Comparison of ENCODE assay signal across 8 cellular contexts in the genomic region with DNA sequence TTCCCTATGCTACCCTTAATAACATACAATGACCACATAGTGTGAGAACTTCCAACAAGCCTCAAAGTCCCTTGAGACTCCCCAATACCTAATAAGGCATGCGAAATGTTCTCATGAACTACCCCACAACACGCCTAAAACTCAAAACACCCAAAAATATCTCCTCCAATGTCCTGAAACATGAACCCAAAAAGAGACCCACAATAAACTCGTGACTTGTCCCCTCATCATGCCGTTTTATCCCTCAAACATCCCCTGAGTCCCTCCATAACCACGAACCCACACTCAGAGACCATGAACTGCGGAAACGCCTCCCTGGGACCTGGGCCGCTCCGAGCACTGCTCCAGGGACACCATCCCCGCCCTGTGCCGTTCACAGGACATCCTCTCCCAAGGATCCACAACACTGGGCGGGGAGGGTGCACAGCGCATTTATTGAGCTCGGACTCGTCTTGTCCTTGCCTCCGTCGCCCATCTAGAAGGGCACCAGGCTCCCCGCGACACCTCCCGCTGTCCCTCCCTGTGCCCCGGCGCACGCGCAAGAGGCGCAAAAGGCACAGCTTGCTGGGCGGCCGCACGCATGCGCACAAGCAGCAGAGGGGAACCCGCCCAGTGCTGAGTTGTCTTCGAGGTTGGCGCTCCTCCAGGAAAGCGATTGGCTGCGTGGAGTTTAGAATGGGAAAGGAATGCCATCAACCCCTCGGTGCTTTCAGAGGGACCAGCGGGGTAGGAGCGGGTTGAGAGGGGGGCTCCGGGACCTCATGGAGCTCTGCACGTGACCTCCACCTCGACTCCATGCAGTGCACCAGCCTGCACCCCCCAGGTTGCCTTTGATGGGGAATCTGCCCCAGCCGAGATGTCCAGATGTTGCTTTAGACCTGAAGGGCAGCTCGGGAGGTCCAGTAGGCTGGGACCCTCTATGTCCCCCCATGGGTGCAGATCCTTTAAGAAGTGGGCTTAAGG. TPM values are rescaled to one million over a fixed set of nuclear protein-coding genes. Genes with fewer than 3 reads are reported as not detected.
A peak's percentile ranks its signal among the peaks of the same experiment; 100 is the strongest.
DNase-seq lines count a peak whose midpoint lies in the region; ATAC-seq and TF ChIP-seq lines count a peak whose summit lies in the region.

No MANE protein-coding gene starts in this region.

- intact Hi-C loops in heart right ventricle (cut with DNase I) (loop anchor here in 1 of 10 donors (2.0 kb wide), 1 partner anchor 14 kb away; a partner anchor contains a TSS), uterus (cut with DNase I; ENCODE audit: low total_unique reads) (no loop called here)

- no peaks in the 10 kb centered on the region for H3K27me3 Mint-ChIP-seq in activated naive CD8-positive, alpha-beta T cell treated with anti-CD3 and anti-CD28 coated beads, Interleukin-2, amount 50 U/mL, for 24 hours

- ATAC-seq in GM19035 (IDR thresholded peaks at IDR 0.05; ENCODE audit: unreplicated experiment) (peak; percentile 77), heart right ventricle (peak; percentile 88 to 98 (median 95))
- peak; percentile 93 for ATAC-seq in activated naive CD8-positive, alpha-beta T cell treated with anti-CD3 and anti-CD28 coated beads, Interleukin-2, amount 50 U/mL, for 24 hours

- peak overlapping the region; percentile 61 to 96 (median 90) for H3K27ac ChIP-seq in heart right ventricle
- peak overlapping the region; percentile 85 to 96 for H3K27ac ChIP-seq in uterus

- no peak for TF ChIP-seq CTCF in AG10803 (conservative IDR thresholded peaks at IDR 0.05; ENCODE audit: low read length)
- no peak for TF ChIP-seq CTCF in heart right ventricle (IDR thresholded peaks at IDR 0.05)
- no peak for TF ChIP-seq CTCF in uterus (IDR thresholded peaks at IDR 0.05)

- H3K9me3 ChIP-seq in heart right ventricle (no peaks in the 10 kb centered on the region), uterus (no peaks in the 10 kb centered on the region)

- H3K27ac Mint-ChIP-seq in activated naive CD8-positive, alpha-beta T cell treated with anti-CD3 and anti-CD28 coated beads, Interleukin-2, amount 50 U/mL, for 24 hours, result peak overlapping the region; percentile 82

- WGBS in heart right ventricle, 2 donors, result 7 to 9% methylated on average over 42 of the region's 42 CpGs

- no peak for TF ChIP-seq EP300 in Ishikawa (IDR thresholded peaks at IDR 0.05; ENCODE audit: borderline replicate concordance)

- H3K4me1 Mint-ChIP-seq in activated naive CD8-positive, alpha-beta T cell treated with anti-CD3 and anti-CD28 coated beads, Interleukin-2, amount 50 U/mL, for 24 hours, result peaks cover 12% of the 10 kb centered on the region

- H3K4me3 Mint-ChIP-seq in activated naive CD8-positive, alpha-beta T cell treated with anti-CD3 and anti-CD28 coated beads, Interleukin-2, amount 50 U/mL, for 24 hours, result peak overlapping the region; percentile 80

- H3K4me3 ChIP-seq in AG10803 (ENCODE audit: low read length) (peak overlapping the region; percentile 78), heart right ventricle (peak overlapping the region; percentile 29 to 75 (median 62)), uterus (peak overlapping the region; percentile 46 to 80)

- peak; percentile 86 to 96 for TF ChIP-seq POLR2A in uterus (IDR thresholded peaks at IDR 0.05)

- no peak for TF ChIP-seq RAD21 in Ishikawa (IDR thresholded peaks at IDR 0.05; ENCODE audit: low read depth)

- peak; percentile 90 for DNase-seq in AG10803 (ENCODE audit: low read depth)
- peak; percentile 88 for DNase-seq in SW480 (ENCODE audit: low spot score)
- DNase-seq in activated naive CD8-positive, alpha-beta T cell treated with anti-CD3 and anti-CD28 coated beads, Interleukin-2, amount 50 U/mL, for 24 hours, result peak; percentile 88
- peak; percentile 95 to 96 for DNase-seq in heart right ventricle
- peak; percentile 92 for DNase-seq in retina
- peak; percentile 94 to 95 for DNase-seq in uterus

- no peaks in the 10 kb centered on the region for H3K9me3 Mint-ChIP-seq in activated naive CD8-positive, alpha-beta T cell treated with anti-CD3 and anti-CD28 coated beads, Interleukin-2, amount 50 U/mL, for 24 hours

- H3K27me3 ChIP-seq in heart right ventricle, result no peaks in the 10 kb centered on the region
- H3K27me3 ChIP-seq in uterus, result no peaks in the 10 kb centered on the region

- peaks cover 5 to 46% (median 32%) of the 10 kb centered on the region in 9 donors for H3K4me1 ChIP-seq in heart right ventricle
- H3K4me1 ChIP-seq in uterus, result peaks cover 0 to 11% of the 10 kb centered on the region in 2 donors

- no peaks in the 10 kb centered on the region for H3K36me3 Mint-ChIP-seq in activated naive CD8-positive, alpha-beta T cell treated with anti-CD3 and anti-CD28 coated beads, Interleukin-2, amount 50 U/mL, for 24 hours (ENCODE audit: low read depth)

- no peaks in the 10 kb centered on the region for H3K36me3 ChIP-seq in heart right ventricle
- no peaks in the 10 kb centered on the region for H3K36me3 ChIP-seq in uterus

TF ChIP-seq in Ishikawa, 13 proteins besides CTCF, POLR2A, EP300 and RAD21:
- TF ChIP-seq, protein P1, sequence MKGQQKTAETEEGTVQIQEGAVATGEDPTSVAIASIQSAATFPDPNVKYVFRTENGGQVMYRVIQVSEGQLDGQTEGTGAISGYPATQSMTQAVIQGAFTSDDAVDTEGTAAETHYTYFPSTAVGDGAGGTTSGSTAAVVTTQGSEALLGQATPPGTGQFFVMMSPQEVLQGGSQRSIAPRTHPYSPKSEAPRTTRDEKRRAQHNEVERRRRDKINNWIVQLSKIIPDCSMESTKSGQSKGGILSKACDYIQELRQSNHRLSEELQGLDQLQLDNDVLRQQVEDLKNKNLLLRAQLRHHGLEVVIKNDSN (IDR thresholded peaks at IDR 0.05), result peak; percentile 75
- TF ChIP-seq, protein P2, sequence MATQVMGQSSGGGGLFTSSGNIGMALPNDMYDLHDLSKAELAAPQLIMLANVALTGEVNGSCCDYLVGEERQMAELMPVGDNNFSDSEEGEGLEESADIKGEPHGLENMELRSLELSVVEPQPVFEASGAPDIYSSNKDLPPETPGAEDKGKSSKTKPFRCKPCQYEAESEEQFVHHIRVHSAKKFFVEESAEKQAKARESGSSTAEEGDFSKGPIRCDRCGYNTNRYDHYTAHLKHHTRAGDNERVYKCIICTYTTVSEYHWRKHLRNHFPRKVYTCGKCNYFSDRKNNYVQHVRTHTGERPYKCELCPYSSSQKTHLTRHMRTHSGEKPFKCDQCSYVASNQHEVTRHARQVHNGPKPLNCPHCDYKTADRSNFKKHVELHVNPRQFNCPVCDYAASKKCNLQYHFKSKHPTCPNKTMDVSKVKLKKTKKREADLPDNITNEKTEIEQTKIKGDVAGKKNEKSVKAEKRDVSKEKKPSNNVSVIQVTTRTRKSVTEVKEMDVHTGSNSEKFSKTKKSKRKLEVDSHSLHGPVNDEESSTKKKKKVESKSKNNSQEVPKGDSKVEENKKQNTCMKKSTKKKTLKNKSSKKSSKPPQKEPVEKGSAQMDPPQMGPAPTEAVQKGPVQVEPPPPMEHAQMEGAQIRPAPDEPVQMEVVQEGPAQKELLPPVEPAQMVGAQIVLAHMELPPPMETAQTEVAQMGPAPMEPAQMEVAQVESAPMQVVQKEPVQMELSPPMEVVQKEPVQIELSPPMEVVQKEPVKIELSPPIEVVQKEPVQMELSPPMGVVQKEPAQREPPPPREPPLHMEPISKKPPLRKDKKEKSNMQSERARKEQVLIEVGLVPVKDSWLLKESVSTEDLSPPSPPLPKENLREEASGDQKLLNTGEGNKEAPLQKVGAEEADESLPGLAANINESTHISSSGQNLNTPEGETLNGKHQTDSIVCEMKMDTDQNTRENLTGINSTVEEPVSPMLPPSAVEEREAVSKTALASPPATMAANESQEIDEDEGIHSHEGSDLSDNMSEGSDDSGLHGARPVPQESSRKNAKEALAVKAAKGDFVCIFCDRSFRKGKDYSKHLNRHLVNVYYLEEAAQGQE (IDR thresholded peaks at IDR 0.05; ENCODE audit: low read depth), result no peak
- peak; percentile 15; the same call in 1 of the 2 replicates for TF ChIP-seq YY1 (IDR thresholded peaks at IDR 0.05; ENCODE audit: low read depth)
- TF ChIP-seq CREB1 (IDR thresholded peaks at IDR 0.05; ENCODE audit: low read depth), result no peak
- TF ChIP-seq TAF1 (IDR thresholded peaks at IDR 0.05; ENCODE audit: low read depth), result no peak
- no peak for TF ChIP-seq FOXM1 (IDR thresholded peaks at IDR 0.05; ENCODE audit: borderline replicate concordance, low read depth)
- TF ChIP-seq TCF12 (IDR thresholded peaks at IDR 0.05; ENCODE audit: low read depth), result no peak
- 0 out of 2 replicates have a peak, but pooled peaks have one; percentile 42 for TF ChIP-seq NFIC (IDR thresholded peaks at IDR 0.05)
- no peak for TF ChIP-seq TEAD4 (IDR thresholded peaks at IDR 0.05)
- no peak for TF ChIP-seq ZBTB7A (IDR thresholded peaks at IDR 0.05; ENCODE audit: low read depth)
- TF ChIP-seq, protein P3, sequence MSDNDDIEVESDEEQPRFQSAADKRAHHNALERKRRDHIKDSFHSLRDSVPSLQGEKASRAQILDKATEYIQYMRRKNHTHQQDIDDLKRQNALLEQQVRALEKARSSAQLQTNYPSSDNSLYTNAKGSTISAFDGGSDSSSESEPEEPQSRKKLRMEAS (IDR thresholded peaks at IDR 0.05), result peak; percentile 91
- no peak for TF ChIP-seq CEBPB (IDR thresholded peaks at IDR 0.05)
- no peak for TF ChIP-seq EGR1 (IDR thresholded peaks at IDR 0.05)

RNA-seq across cellular contexts. Expression of a gene that starts 8.8 kb away (rescaled TPM):
- total RNA-seq in heart right ventricle (1 to 10 TPM in 3 of 10 donors, under 1 TPM in 4, not detected in 3; 0.51 to 2.1 (median 0.74) TPM), uterus (1 to 10 TPM; 1.5 to 3.8 (median 1.6) TPM)
- polyA plus RNA-seq in heart right ventricle, result 1 to 10 TPM in 1 of 2 donors, under 1 TPM in 1; 0.78 to 2.7 TPM

RNA-seq across cellular contexts. Expression of a gene that starts 10.5 kb away (rescaled TPM):
- total RNA-seq in heart right ventricle (10 to 100 TPM in 2 of 10 donors, 1 to 10 TPM in 8; 4.3 to 12.5 (median 7.5) TPM), uterus (10 to 100 TPM in 3 of 4 donors, 1 to 10 TPM in 1; 5.1 to 44.4 (median 19.7) TPM)
- 10 to 100 TPM in 1 of 2 donors, 1 to 10 TPM in 1; 8.9 to 30.0 TPM for polyA plus RNA-seq in heart right ventricle

RNA-seq across cellular contexts. Expression of a gene that starts 14.2 kb away (rescaled TPM):
- total RNA-seq in heart right ventricle (100 to 1,000 TPM; 451 to 819 (median 578) TPM), uterus (100 to 1,000 TPM in 2 of 4 donors, 10 to 100 TPM in 2; 18.1 to 214 (median 105) TPM)
- 100 to 1,000 TPM; 251 to 605 TPM for polyA plus RNA-seq in heart right ventricle

RNA-seq across cellular contexts. Expression of a gene that starts 18.7 kb away (rescaled TPM):
- total RNA-seq in heart right ventricle (under 1 TPM in 3 of 10 donors, not detected in 7; 0.28 to 0.37 (median 0.30) TPM), uterus (1 to 10 TPM in 1 of 4 donors, under 1 TPM in 1, not detected in 2; 0.83 to 3.7 TPM)
- under 1 TPM in 1 of 2 donors, not detected in 1; 0.10 TPM for polyA plus RNA-seq in heart right ventricle

RNA-seq across cellular contexts. Expression of a gene that starts 30.2 kb away (rescaled TPM):
- 10 to 100 TPM; 13.9 to 36.6 (median 18.1) TPM for total RNA-seq in heart right ventricle
- polyA plus RNA-seq in heart right ventricle, result 10 to 100 TPM; 48.3 to 67.4 TPM
- total RNA-seq in uterus, result 10 to 100 TPM; 10.9 to 86.2 (median 34.2) TPM

Comparison
In these comparisons a context has a peak if more than half of its experiments do, and no peak if none do; other contexts are left out.
1. Peak in every context shown above with its lines: DNase-seq, ATAC-seq, H3K4me3 ChIP-seq and H3K27ac ChIP-seq.